31 cellular contexts compared by ENCODE assay signal in genomic region chr1:42735477-42736105, GRCh38. TPM values are rescaled to one million over a fixed set of nuclear protein-coding genes. Genes with fewer than 3 reads are reported as not detected.
A peak's percentile ranks its signal among the peaks of the same experiment; 100 is the strongest.
DNase-seq lines count a peak whose midpoint lies in the region; ATAC-seq, FAIRE-seq and TF ChIP-seq lines count a peak whose summit lies in the region.
"Had no signal": no experiment of that assay in that cellular context is flagged by ENCODE, and none has a peak within 500 bp of the region (broad histone marks: within the 10 kb centered on the region; RNA-seq: fewer than 3 reads in every experiment).

No MANE protein-coding gene starts in this region.

- no peak overlapping the region for H3K27ac ChIP-seq in K562 (ENCODE audit: extremely low read depth, low read depth, low read length)
- H3K27ac ChIP-seq in mucosa of rectum (ENCODE audit: low read depth in 2 of 2, low read length in 2 of 2): peak overlapping the region; percentile 28 to 58
- no peak overlapping the region for H3K27ac ChIP-seq in uterus
- H3K27ac ChIP-seq: 22Rv1, body of pancreas, left ventricle myocardium inferior, right lobe of liver, SJSA1, stomach had no signal

- CTCF ChIA-PET in K562 (lab: Yijun Ruan, JAX; ENCODE audit: low intra/inter-chr PET ratio): no interaction called here

- BruUV-seq in K562 (replicated peaks; lab: Mats Ljungman, UMichigan): no TSS peak

- no peak for TF ChIP-seq RAD21 in K562 (CRISPR knock-in tag; conservative IDR thresholded peaks at IDR 0.05 in 1 of 2, IDR thresholded peaks at IDR 0.05 in 1 of 2)

- no peak overlapping the region for H3K4me2 ChIP-seq in K562 (ENCODE audit: insufficient read depth, low read length)

- H3K27ac Mint-ChIP-seq in activated naive CD4-positive, alpha-beta T cell treated with anti-CD3 and anti-CD28 coated beads, Interleukin-2, amount 50 U/mL, for 72 hours: no peak overlapping the region
- H3K27ac Mint-ChIP-seq: mesothelial cell of epicardium; natural killer cell treated with Interleukin-12 subunit alpha and Interleukin-12 subunit beta and Interleukin-15 and Interleukin-18, amount 100 ng/mL, for 72 hours; T-helper 1 cell treated with Interleukin-12 subunit alpha and Interleukin-12 subunit beta and Interleukin-4 antibody, amounts not matched to agents 30 μg/mL and 1 μg/mL, for 36 hours; type B pancreatic cell had no signal

- H3K4me1 ChIP-seq in K562 (replicated peaks in 1 of 2; ENCODE audit: control insufficient read depth in 2 of 2, insufficient read depth in 2 of 2, low read length in 2 of 2) (peaks cover 0 to 40% of the 10 kb centered on the region in 2 experiments; a peak in 3 of 5 replicates), mucosa of rectum (ENCODE audit: control insufficient read depth in 2 of 2, insufficient read depth in 2 of 2, low read length in 2 of 2) (peaks cover 21 to 29% of the 10 kb centered on the region in 2 donors), uterus (no peaks in the 10 kb centered on the region)
- H3K4me1 ChIP-seq: body of pancreas, left ventricle myocardium inferior, SJSA1 had no signal

- peaks cover 5% of the 10 kb centered on the region; the same call in 1 of the 2 replicates for H4K20me1 ChIP-seq in K562 (replicated peaks; ENCODE audit: control insufficient read depth, insufficient read depth, low read length)

- no peaks in the 10 kb centered on the region for H3K36me3 Mint-ChIP-seq in activated naive CD4-positive, alpha-beta T cell treated with anti-CD3 and anti-CD28 coated beads, Interleukin-2, amount 50 U/mL, for 72 hours
- H3K36me3 Mint-ChIP-seq: CD4-positive, alpha-beta memory T cell; mesothelial cell of epicardium; natural killer cell treated with Interleukin-12 subunit alpha and Interleukin-12 subunit beta and Interleukin-15 and Interleukin-18, amount 100 ng/mL, for 72 hours; type B pancreatic cell had no signal

- intact Hi-C loops in K562 (cut with micrococcal nuclease): loop anchor here (10.0 kb wide), 2 partner anchors 391 to 591 kb away; no protein-coding TSS in a partner anchor
- intact Hi-C loops in uterus (cut with DNase I; ENCODE audit: low total_unique reads): no loop called here

- no peaks in the 10 kb centered on the region for H3K79me2 ChIP-seq in K562 (ENCODE audit: control insufficient read depth, insufficient read depth, low read length)

- no peak for TF ChIP-seq EP300 in K562 (IDR thresholded peaks at IDR 0.05; ENCODE audit: low read length)

- no peaks in the 10 kb centered on the region for H3K36me3 ChIP-seq in K562 (ENCODE audit: control insufficient read depth, insufficient read depth, low read length)
- H3K36me3 ChIP-seq in mucosa of rectum (ENCODE audit: control insufficient read depth in 2 of 2, insufficient read depth in 2 of 2, low read length in 2 of 2): no peaks in the 10 kb centered on the region
- no peaks in the 10 kb centered on the region for H3K36me3 ChIP-seq in uterus
- H3K36me3 ChIP-seq: left ventricle myocardium inferior, Peyer's patch, right lobe of liver, SJSA1, stomach had no signal

- POLR2A ChIA-PET in K562 (lab: Yijun Ruan, JAX): interaction anchor here (0.7 to 2.0 kb wide), 4 partner anchors 10 to 687 kb away, joined by 3 to 14 read pairs (median 3); no protein-coding TSS in a partner anchor

- no peaks in the 10 kb centered on the region for H3K9me3 Mint-ChIP-seq in activated naive CD4-positive, alpha-beta T cell treated with anti-CD3 and anti-CD28 coated beads, Interleukin-2, amount 50 U/mL, for 72 hours
- H3K9me3 Mint-ChIP-seq: CD4-positive, alpha-beta memory T cell; mesothelial cell of epicardium; natural killer cell treated with Interleukin-12 subunit alpha and Interleukin-12 subunit beta and Interleukin-15 and Interleukin-18, amount 100 ng/mL, for 72 hours; T-helper 1 cell treated with Interleukin-12 subunit alpha and Interleukin-12 subunit beta and Interleukin-4 antibody, amounts not matched to agents 30 μg/mL and 1 μg/mL, for 36 hours; type B pancreatic cell had no signal

- WGBS in K562 (ENCODE audit: insufficient coverage, low coverage, missing lambda C conversion rate): 19% methylated on average over 14 of the region's 14 CpGs

- H2AFZ ChIP-seq in K562 (ENCODE audit: low read depth, low read length): no peak overlapping the region

- H3K27me3 ChIP-seq in K562 (ENCODE audit: control insufficient read depth in 2 of 2, insufficient read depth in 2 of 2, low read length in 2 of 2) (peaks cover 7 to 49% of the 10 kb centered on the region in 2 experiments; a peak in 4 of 5 replicates), mucosa of rectum (ENCODE audit: control insufficient read depth in 2 of 2, insufficient read depth in 2 of 2, low read length in 2 of 2) (no peaks in the 10 kb centered on the region), uterus (no peaks in the 10 kb centered on the region)
- H3K27me3 ChIP-seq: body of pancreas, Peyer's patch, right lobe of liver, SJSA1, stomach had no signal

- peaks cover 5% of the 10 kb centered on the region for H3K9me1 ChIP-seq in K562 (ENCODE audit: control insufficient read depth, insufficient read depth, low read length)

- H3K4me3 ChIP-seq in K562 (no peak overlapping the region), mucosa of rectum (ENCODE audit: low read length in 2 of 2) (peak overlapping the region in 1 of 2 donors; percentile 22), uterus (no peak overlapping the region)
- H3K4me3 ChIP-seq: body of pancreas, left ventricle myocardium inferior, Peyer's patch, right lobe of liver, SJSA1, stomach had no signal

- no peaks in the 10 kb centered on the region for H3K9me3 ChIP-seq in K562 (replicated peaks; ENCODE audit: control insufficient read depth, insufficient read depth, low read depth, low read length)
- no peaks in the 10 kb centered on the region for H3K9me3 ChIP-seq in mucosa of rectum (ENCODE audit: control insufficient read depth in 2 of 2, low read length in 2 of 2)
- no peaks in the 10 kb centered on the region for H3K9me3 ChIP-seq in uterus
- H3K9me3 ChIP-seq: body of pancreas, left ventricle myocardium inferior, Peyer's patch, right lobe of liver, SJSA1, stomach had no signal

- H3K9ac ChIP-seq in K562 (ENCODE audit: insufficient read depth in 1 of 2, low read depth in 2 of 2, low read length in 2 of 2) (peak overlapping the region in 1 of 2 experiments; percentile 12; a peak in 1 of 4 replicates), mucosa of rectum (ENCODE audit: low read depth in 1 of 2, low read length in 2 of 2) (peak overlapping the region in 1 of 2 donors; percentile 29)

- peak; percentile 54 for FAIRE-seq in K562 (lab: Jason Lieb, UNC)

- ATAC-seq in K562: no peak; the same call in 2 of the 3 replicates
- no peak for ATAC-seq in activated naive CD4-positive, alpha-beta T cell treated with anti-CD3 and anti-CD28 coated beads, Interleukin-2, amount 50 U/mL, for 72 hours
- no peak for ATAC-seq in HG03565 (IDR thresholded peaks at IDR 0.05; ENCODE audit: unreplicated experiment)
- ATAC-seq: activated CD8-positive, alpha-beta T cell treated with anti-CD3 and anti-CD28 coated beads, Interleukin-2, amount 10 ng/mL, durations not matched to agents 7 days and 5 days; body of pancreas; natural killer cell treated with Interleukin-12 subunit alpha and Interleukin-12 subunit beta and Interleukin-15 and Interleukin-18, amount 100 ng/mL, for 72 hours had no signal

- in situ Hi-C loops in K562 (cut with MboI): loop anchor here (25.0 kb wide), 1 partner anchor 148 kb away; no protein-coding TSS in a partner anchor

- DNase-seq in DMS 273 (lab: John Stamatoyannopoulos, UW; ENCODE audit: unreplicated experiment) (peak; percentile 41), DMS 273 treated with DMSO at 0.1 percent for 48 hours (lab: John Stamatoyannopoulos, UW) (no peak), GM20000 (ENCODE audit: low spot score) (peak; percentile 11), K562 (ENCODE audit: extremely low read depth in 1 of 4, low spot score in 3 of 4) (peak in 1 of 4 experiments; percentile 30), uterus (no peak)
- DNase-seq in activated naive CD4-positive, alpha-beta T cell treated with anti-CD3 and anti-CD28 coated beads, Interleukin-2, amount 50 U/mL, for 72 hours (ENCODE audit: low spot score in 2 of 2): no peak
- DNase-seq: activated CD4-positive, alpha-beta T cell treated with anti-CD3 and anti-CD28 coated beads for 1 hour; activated CD8-positive, alpha-beta T cell treated with anti-CD3 and anti-CD28 coated beads, Interleukin-2, amount 10 ng/mL, durations not matched to agents 7 days and 5 days; activated gamma-delta T cell; activated T-cell treated with anti-CD3 and anti-CD28 coated beads for 4 hours; body of pancreas; CD4-positive, alpha-beta memory T cell; DMS153; foreskin melanocyte; left ventricle myocardium inferior; NCI-H187 treated with DMSO at 0.1 percent for 48 hours; NCI-H446 treated with DMSO at 0.1 percent for 48 hours had no signal

- TF ChIP-seq POLR2A in K562 (conservative IDR thresholded peaks at IDR 0.05) (no peak), uterus (IDR thresholded peaks at IDR 0.05) (no peak)

- TF ChIP-seq CTCF in GM20000 (IDR thresholded peaks at IDR 0.05; ENCODE audit: extremely low read depth, missing control alignments) (no peak), K562 (IDR thresholded peaks at IDR 0.05 in 2 of 3, conservative IDR thresholded peaks at IDR 0.05 in 1 of 3; ENCODE audit: insufficient read depth in 2 of 3, low read depth in 1 of 3, low read length in 3 of 3) (no peak), uterus (IDR thresholded peaks at IDR 0.05) (no peak)

RNA-seq across cellular contexts. Expression of gene CLDN19, which starts 4.4 kb away (rescaled TPM):
- total RNA-seq in K562 (2011; cell fraction: chromatin; rRNA removed; ENCODE audit: low replicate concordance): not detected in 2 replicates
- not detected in 2 replicates for total RNA-seq in K562 (2011; cell fraction: nucleolus; rRNA removed)
- total RNA-seq in K562 (2011; cell fraction: nucleoplasm; rRNA removed): not detected in 2 replicates
- total RNA-seq in K562 (2014; rRNA removed): not detected in 2 replicates
- total RNA-seq in K562 (2014; rRNA removed; fragmentation: Illumina TruSeq; extraction: Trizol): not detected in 2 replicates
- not detected in 2 replicates for total RNA-seq in K562 (2015; rRNA removed; fragmentation: Illumina TruSeq; extraction: Trizol)
- not detected in 2 replicates for total RNA-seq in K562 (2021)
- polyA plus RNA-seq in K562 (2011; rRNA removed): not detected in 2 replicates
- 0.03 TPM in 1 of 2 replicates, not detected in the other for polyA plus RNA-seq in K562 (2011; cell fraction: cytosol; rRNA removed)
- not detected in 2 replicates for polyA plus RNA-seq in K562 (2011; cell fraction: nucleus; rRNA removed)
- 0.03 TPM in 1 of 2 replicates, not detected in the other for polyA plus RNA-seq in K562 (2012)
- polyA plus RNA-seq in K562 (2014; fragmentation: Illumina TruSeq; extraction: Trizol): not detected in 2 replicates
- polyA plus RNA-seq in K562 (2014; fragmentation: Nextera tagmentation; extraction: Ambion mirVana): not detected
- not detected in 2 replicates for polyA plus RNA-seq in K562 (2014; rRNA removed)
- polyA minus RNA-seq in K562 (2011; rRNA and poly(A)+ RNA removed): not detected in 2 replicates
- not detected in 2 replicates for polyA minus RNA-seq in K562 (2011; cell fraction: cytosol; rRNA and poly(A)+ RNA removed)
- not detected in 2 replicates for polyA minus RNA-seq in K562 (2011; cell fraction: nucleus; rRNA and poly(A)+ RNA removed)
- total RNA-seq in activated naive CD4-positive, alpha-beta T cell treated with anti-CD3 and anti-CD28 coated beads, Interleukin-2, amount 50 U/mL, for 72 hours: not detected
- total RNA-seq in uterus: under 1 TPM in 1 of 4 donors, not detected in 3; 0.28 TPM
- total RNA-seq: activated CD8-positive, alpha-beta T cell treated with anti-CD3 and anti-CD28 coated beads, Interleukin-2, amount 10 ng/mL, durations not matched to agents 7 days and 5 days; body of pancreas; CD4-positive, alpha-beta memory T cell; chondrocyte; H4; left ventricle myocardium inferior; natural killer cell treated with Interleukin-12 subunit alpha and Interleukin-12 subunit beta and Interleukin-15 and Interleukin-18, amount 100 ng/mL, for 72 hours; Peyer's patch; SJSA1 had no signal
- polyA plus RNA-seq: CD4-positive, alpha-beta memory T cell; stomach had no signal

RNA-seq across cellular contexts. Expression of gene P3H1, which starts 31.2 kb away (rescaled TPM):
- total RNA-seq in K562 (2011; cell fraction: chromatin; rRNA removed; ENCODE audit: low replicate concordance): 176 and 400 TPM in 2 replicates
- 273 and 316 TPM in 2 replicates for total RNA-seq in K562 (2011; cell fraction: nucleolus; rRNA removed)
- total RNA-seq in K562 (2011; cell fraction: nucleoplasm; rRNA removed): 218 and 223 TPM in 2 replicates
- 45.7 and 55.3 TPM in 2 replicates for total RNA-seq in K562 (2014; rRNA removed)
- total RNA-seq in K562 (2014; rRNA removed; fragmentation: Illumina TruSeq; extraction: Trizol): 22.5 and 26.1 TPM in 2 replicates
- total RNA-seq in K562 (2015; rRNA removed; fragmentation: Illumina TruSeq; extraction: Trizol): 39.2 and 40.8 TPM in 2 replicates
- 79.5 and 81.7 TPM in 2 replicates for total RNA-seq in K562 (2021)
- 60.9 and 92.0 TPM in 2 replicates for polyA plus RNA-seq in K562 (2011; rRNA removed)
- polyA plus RNA-seq in K562 (2011; cell fraction: cytosol; rRNA removed): 76.7 and 89.6 TPM in 2 replicates
- polyA plus RNA-seq in K562 (2011; cell fraction: nucleus; rRNA removed): 482 and 572 TPM in 2 replicates
- 38.4 and 79.3 TPM in 2 replicates for polyA plus RNA-seq in K562 (2012)
- 52.1 and 55.8 TPM in 2 replicates for polyA plus RNA-seq in K562 (2014; fragmentation: Illumina TruSeq; extraction: Trizol)
- polyA plus RNA-seq in K562 (2014; fragmentation: Nextera tagmentation; extraction: Ambion mirVana): 1 to 10 TPM; 1.7 to 5.0 TPM
- 50.1 and 62.9 TPM in 2 replicates for polyA plus RNA-seq in K562 (2014; rRNA removed)
- 61.5 and 64.9 TPM in 2 replicates for polyA minus RNA-seq in K562 (2011; rRNA and poly(A)+ RNA removed)
- polyA minus RNA-seq in K562 (2011; cell fraction: cytosol; rRNA and poly(A)+ RNA removed): 52.2 and 52.3 TPM in 2 replicates
- polyA minus RNA-seq in K562 (2011; cell fraction: nucleus; rRNA and poly(A)+ RNA removed): 97.6 and 154 TPM in 2 replicates
- total RNA-seq in activated naive CD4-positive, alpha-beta T cell treated with anti-CD3 and anti-CD28 coated beads, Interleukin-2, amount 50 U/mL, for 72 hours: 10 to 100 TPM; 34.5 to 45.7 TPM
- 100 to 1,000 TPM in 1 of 4 donors, 10 to 100 TPM in 3; 11.5 to 119 (median 34.7) TPM for total RNA-seq in uterus

RNA-seq across cellular contexts. Expression of gene C1orf50, which starts 31.5 kb away (rescaled TPM):
- 18.1 and 39.6 TPM in 2 replicates for total RNA-seq in K562 (2011; cell fraction: chromatin; rRNA removed; ENCODE audit: low replicate concordance)
- 13.2 and 14.9 TPM in 2 replicates for total RNA-seq in K562 (2011; cell fraction: nucleolus; rRNA removed)
- total RNA-seq in K562 (2011; cell fraction: nucleoplasm; rRNA removed): 26.0 and 38.0 TPM in 2 replicates
- total RNA-seq in K562 (2014; rRNA removed): 3.5 and 5.7 TPM in 2 replicates
- 5.2 and 8.1 TPM in 2 replicates for total RNA-seq in K562 (2014; rRNA removed; fragmentation: Illumina TruSeq; extraction: Trizol)
- total RNA-seq in K562 (2015; rRNA removed; fragmentation: Illumina TruSeq; extraction: Trizol): 5.3 and 5.9 TPM in 2 replicates
- total RNA-seq in K562 (2021): 5.7 and 8.5 TPM in 2 replicates
- polyA plus RNA-seq in K562 (2011; rRNA removed): 12.5 and 13.9 TPM in 2 replicates
- polyA plus RNA-seq in K562 (2011; cell fraction: cytosol; rRNA removed): 4.9 and 5.3 TPM in 2 replicates
- 3.7 and 8.0 TPM in 2 replicates for polyA plus RNA-seq in K562 (2011; cell fraction: nucleus; rRNA removed)
- polyA plus RNA-seq in K562 (2012): 3.3 and 7.4 TPM in 2 replicates
- polyA plus RNA-seq in K562 (2014; fragmentation: Illumina TruSeq; extraction: Trizol): 5.4 and 7.1 TPM in 2 replicates
- polyA plus RNA-seq in K562 (2014; fragmentation: Nextera tagmentation; extraction: Ambion mirVana): 1 to 10 TPM in 1 of 2 experiments, under 1 TPM in 1; 0.55 to 1.8 TPM
- 3.4 and 3.5 TPM in 2 replicates for polyA plus RNA-seq in K562 (2014; rRNA removed)
- 9.5 and 11.0 TPM in 2 replicates for polyA minus RNA-seq in K562 (2011; rRNA and poly(A)+ RNA removed)
- polyA minus RNA-seq in K562 (2011; cell fraction: cytosol; rRNA and poly(A)+ RNA removed): 1.8 and 2.4 TPM in 2 replicates
- 5.1 and 8.7 TPM in 2 replicates for polyA minus RNA-seq in K562 (2011; cell fraction: nucleus; rRNA and poly(A)+ RNA removed)
- total RNA-seq in activated naive CD4-positive, alpha-beta T cell treated with anti-CD3 and anti-CD28 coated beads, Interleukin-2, amount 50 U/mL, for 72 hours: 1 to 10 TPM; 5.7 to 7.9 TPM
- total RNA-seq in uterus: 1 to 10 TPM in 2 of 4 donors, under 1 TPM in 1, not detected in 1; 0.26 to 6.7 (median 5.7) TPM

RNA-seq across cellular contexts. Expression of gene TMEM269, which starts 49.2 kb away (rescaled TPM):
- total RNA-seq in K562 (2011; cell fraction: chromatin; rRNA removed; ENCODE audit: low replicate concordance): 0.53 and 2.8 TPM in 2 replicates
- total RNA-seq in K562 (2011; cell fraction: nucleolus; rRNA removed): 1.0 and 1.2 TPM in 2 replicates
- total RNA-seq in K562 (2011; cell fraction: nucleoplasm; rRNA removed): 1.4 and 1.8 TPM in 2 replicates
- total RNA-seq in K562 (2014; rRNA removed) (0.08 and 0.09 TPM in 2 replicates), K562 (2014; rRNA removed; fragmentation: Illumina TruSeq; extraction: Trizol) (0.18 and 0.22 TPM in 2 replicates), K562 (2015; rRNA removed; fragmentation: Illumina TruSeq; extraction: Trizol) (0.04 and 0.22 TPM in 2 replicates), K562 (2021) (0.27 and 0.34 TPM in 2 replicates), uterus (1 to 10 TPM in 1 of 4 donors, under 1 TPM in 1, not detected in 2; 0.07 to 1.1 TPM)
- polyA plus RNA-seq in K562 (2011; rRNA removed) (0.49 and 0.58 TPM in 2 replicates), K562 (2014; fragmentation: Illumina TruSeq; extraction: Trizol) (0.21 and 0.27 TPM in 2 replicates), K562 (2014; fragmentation: Nextera tagmentation; extraction: Ambion mirVana) (under 1 TPM; 0.18 to 0.21 TPM), K562 (2014; rRNA removed) (0.09 TPM in 2 replicates)
- 0.07 and 0.19 TPM in 2 replicates for polyA plus RNA-seq in K562 (2011; cell fraction: cytosol; rRNA removed)
- 0.61 and 1.6 TPM in 2 replicates for polyA plus RNA-seq in K562 (2011; cell fraction: nucleus; rRNA removed)
- 0.14 and 0.35 TPM in 2 replicates for polyA plus RNA-seq in K562 (2012)
- polyA minus RNA-seq in K562 (2011; rRNA and poly(A)+ RNA removed): 0.25 and 0.75 TPM in 2 replicates
- not detected in 2 replicates for polyA minus RNA-seq in K562 (2011; cell fraction: cytosol; rRNA and poly(A)+ RNA removed)
- 0.54 and 0.78 TPM in 2 replicates for polyA minus RNA-seq in K562 (2011; cell fraction: nucleus; rRNA and poly(A)+ RNA removed)
- total RNA-seq in activated naive CD4-positive, alpha-beta T cell treated with anti-CD3 and anti-CD28 coated beads, Interleukin-2, amount 50 U/mL, for 72 hours: 1 to 10 TPM in 1 of 2 donors, under 1 TPM in 1; 0.53 to 1.7 TPM
- total RNA-seq: body of pancreas, G401, left ventricle myocardium inferior, Peyer's patch, SJSA1 had no signal
- polyA plus RNA-seq: CD4-positive, alpha-beta memory T cell had no signal

RNA-seq across cellular contexts. Expression of gene YBX1, which starts 53.4 kb away (rescaled TPM):
- total RNA-seq in K562 (2011; cell fraction: chromatin; rRNA removed; ENCODE audit: low replicate concordance): 47.4 and 83.8 TPM in 2 replicates
- 59.5 and 62.8 TPM in 2 replicates for total RNA-seq in K562 (2011; cell fraction: nucleolus; rRNA removed)
- total RNA-seq in K562 (2011; cell fraction: nucleoplasm; rRNA removed): 90.9 and 179 TPM in 2 replicates
- total RNA-seq in K562 (2014; rRNA removed) (1,738 and 1,868 TPM in 2 replicates), K562 (2014; rRNA removed; fragmentation: Illumina TruSeq; extraction: Trizol) (1,262 and 1,370 TPM in 2 replicates), K562 (2015; rRNA removed; fragmentation: Illumina TruSeq; extraction: Trizol) (1,548 and 1,573 TPM in 2 replicates), K562 (2021) (1,160 and 1,216 TPM in 2 replicates), uterus (100 to 1,000 TPM; 282 to 387 (median 333) TPM)
- polyA plus RNA-seq in K562 (2011; rRNA removed) (411 and 825 TPM in 2 replicates), K562 (2014; fragmentation: Illumina TruSeq; extraction: Trizol) (1,646 and 1,955 TPM in 2 replicates), K562 (2014; fragmentation: Nextera tagmentation; extraction: Ambion mirVana) (100 to 1,000 TPM; 363 to 380 TPM), K562 (2014; rRNA removed) (1,176 and 1,182 TPM in 2 replicates)
- polyA plus RNA-seq in K562 (2011; cell fraction: cytosol; rRNA removed): 506 and 740 TPM in 2 replicates
- 320 and 421 TPM in 2 replicates for polyA plus RNA-seq in K562 (2011; cell fraction: nucleus; rRNA removed)
- polyA plus RNA-seq in K562 (2012): 794 and 1,429 TPM in 2 replicates
- polyA minus RNA-seq in K562 (2011; rRNA and poly(A)+ RNA removed): 483 and 659 TPM in 2 replicates
- polyA minus RNA-seq in K562 (2011; cell fraction: cytosol; rRNA and poly(A)+ RNA removed): 380 and 478 TPM in 2 replicates
- polyA minus RNA-seq in K562 (2011; cell fraction: nucleus; rRNA and poly(A)+ RNA removed): 66.0 and 120 TPM in 2 replicates
- 1,000 to 10,000 TPM in 1 of 2 donors, 100 to 1,000 TPM in 1; 926 to 1,058 TPM for total RNA-seq in activated naive CD4-positive, alpha-beta T cell treated with anti-CD3 and anti-CD28 coated beads, Interleukin-2, amount 50 U/mL, for 72 hours

Comparison
In these comparisons a context has a peak if more than half of its experiments do, and no peak if none do; other contexts are left out.
1. DNase-seq: peak in DMS 273 (single experiment) and GM20000 (single experiment); none in DMS 273 treated with DMSO at 0.1 percent for 48 hours (single experiment), activated naive CD4-positive, alpha-beta T cell treated with anti-CD3 and anti-CD28 coated beads, Interleukin-2, amount 50 U/mL, for 72 hours (0 of 2) and uterus (0 of 2).
2. H3K27ac ChIP-seq: peak in mucosa of rectum (2 of 2); none in K562 (single experiment) and uterus (0 of 2).